ENCODE assay signal across 12 cellular contexts in genomic region chr18:76376668-76377358, GRCh38.
A peak's percentile ranks its signal among the peaks of the same experiment; 100 is the strongest.
DNase-seq lines count a peak whose midpoint lies in the region; ATAC-seq and TF ChIP-seq lines count a peak whose summit lies in the region.
"Had no signal": no experiment of that assay in that cellular context is flagged by ENCODE, and none has a peak within 500 bp of the region (broad histone marks: within the 10 kb centered on the region; RNA-seq: fewer than 3 reads in every experiment).

No MANE protein-coding gene starts in this region.

- peak overlapping the region; percentile 63 for H3K4me2 ChIP-seq in DND-41 (ENCODE audit: insufficient read depth, low read length)

- H4K20me1 ChIP-seq in DND-41 (ENCODE audit: insufficient read depth, low read length) = no peaks in the 10 kb centered on the region

- peak; percentile 80 for ATAC-seq in DND-41 (ENCODE audit: insufficient read depth, low read depth)
- ATAC-seq in HG02938 (IDR thresholded peaks at IDR 0.05; ENCODE audit: unreplicated experiment) = no peak
- ATAC-seq: GM12878 had no signal

- DNase-seq in DND-41 (peak; percentile 93), NCI-H128 (lab: John Stamatoyannopoulos, UW; ENCODE audit: unreplicated experiment) (no peak), erythroblast (lab: John Stamatoyannopoulos, UW) (no peak), GM20000 (ENCODE audit: low spot score) (no peak)
- DNase-seq in activated CD4-positive, alpha-beta T cell treated with anti-CD3 and anti-CD28 coated beads for 48 hours = peak; percentile 79
- DNase-seq in activated naive CD8-positive, alpha-beta T cell treated with anti-CD3 and anti-CD28 coated beads, Interleukin-2, amount 50 U/mL, for 16 hours (ENCODE audit: low read depth, low spot score) = peak; percentile 25
- peak; percentile 35 for DNase-seq in stimulated activated CD4-positive, alpha-beta T cell treated with anti-CD3 and anti-CD28 coated beads, Interleukin-2, amount 100 ng/mL, for 4 hours (ENCODE audit: low read depth)
- DNase-seq: NCI-H524 treated with DMSO at 0.1 percent for 48 hours, SJCRH30, thyroid gland had no signal

- TF ChIP-seq CTCF in DND-41 (IDR thresholded peaks at IDR 0.05; ENCODE audit: borderline replicate concordance, extremely low read depth, low read length, poor library complexity, severe bottlenecking) (peak; percentile 65), GM20000 (IDR thresholded peaks at IDR 0.05; ENCODE audit: extremely low read depth, missing control alignments) (no peak)

- H3K27me3 ChIP-seq in DND-41 (ENCODE audit: insufficient read depth, low read length, poor library complexity) = no peaks in the 10 kb centered on the region
- H3K27me3 ChIP-seq: SJCRH30, thyroid gland had no signal

- H3K4me1 ChIP-seq in DND-41 (ENCODE audit: insufficient read depth, low read length) = peaks cover 88% of the 10 kb centered on the region
- H3K4me1 ChIP-seq: SJCRH30, thyroid gland had no signal

- 0 out of 2 replicates have a peak overlapping the region, but pooled peaks have one; percentile 9 for H2AFZ ChIP-seq in DND-41 (ENCODE audit: low read depth, low read length)

- no peaks in the 10 kb centered on the region; the same call in 1 of the 2 replicates for H3K36me3 ChIP-seq in DND-41 (ENCODE audit: insufficient read depth, low read length)
- H3K36me3 ChIP-seq: SJCRH30 had no signal

- H3K9ac ChIP-seq in DND-41 (ENCODE audit: low read depth, low read length) = peak overlapping the region; percentile 80

- no peaks in the 10 kb centered on the region for H3K79me2 ChIP-seq in DND-41 (ENCODE audit: insufficient read depth, low read length)

- H3K9me3 ChIP-seq in DND-41 (ENCODE audit: insufficient read depth, low read length, severe bottlenecking) = peaks cover 4% of the 10 kb centered on the region
- H3K9me3 ChIP-seq: SJCRH30, thyroid gland had no signal

- TF ChIP-seq POLR2A in erythroblast (IDR thresholded peaks at IDR 0.05; ENCODE audit: low read length) = no peak

- peak overlapping the region; percentile 98 for H3K27ac ChIP-seq in DND-41 (ENCODE audit: low read length)
- H3K27ac ChIP-seq: SJCRH30, thyroid gland had no signal

- peak overlapping the region in 1 of 2 experiments; percentile 49; a peak in 2 of 4 replicates for H3K4me3 ChIP-seq in DND-41 (ENCODE audit: low read depth in 1 of 2, low read length in 2 of 2)
- H3K4me3 ChIP-seq: GM12878, SJCRH30, thyroid gland had no signal

Comparison
In these comparisons a context has a peak if more than half of its experiments do, and no peak if none do; other contexts are left out.
1. DNase-seq: peak in DND-41 (single experiment), activated CD4-positive, alpha-beta T cell treated with anti-CD3 and anti-CD28 coated beads for 48 hours (single experiment), activated naive CD8-positive, alpha-beta T cell treated with anti-CD3 and anti-CD28 coated beads, Interleukin-2, amount 50 U/mL, for 16 hours (single experiment) and stimulated activated CD4-positive, alpha-beta T cell treated with anti-CD3 and anti-CD28 coated beads, Interleukin-2, amount 100 ng/mL, for 4 hours (single experiment); none in NCI-H128 (single experiment), erythroblast (0 of 2) and GM20000 (single experiment).